Comparison of ENCODE assay signal across 8 cellular contexts in genomic region chr21:36319767-36320420, GRCh38. TPM values are rescaled to one million over a fixed set of nuclear protein-coding genes. Genes with fewer than 3 reads are reported as not detected.
DNase-seq lines count a peak whose midpoint lies in the region; ATAC-seq and TF ChIP-seq lines count a peak whose summit lies in the region.

A gene with protein sequence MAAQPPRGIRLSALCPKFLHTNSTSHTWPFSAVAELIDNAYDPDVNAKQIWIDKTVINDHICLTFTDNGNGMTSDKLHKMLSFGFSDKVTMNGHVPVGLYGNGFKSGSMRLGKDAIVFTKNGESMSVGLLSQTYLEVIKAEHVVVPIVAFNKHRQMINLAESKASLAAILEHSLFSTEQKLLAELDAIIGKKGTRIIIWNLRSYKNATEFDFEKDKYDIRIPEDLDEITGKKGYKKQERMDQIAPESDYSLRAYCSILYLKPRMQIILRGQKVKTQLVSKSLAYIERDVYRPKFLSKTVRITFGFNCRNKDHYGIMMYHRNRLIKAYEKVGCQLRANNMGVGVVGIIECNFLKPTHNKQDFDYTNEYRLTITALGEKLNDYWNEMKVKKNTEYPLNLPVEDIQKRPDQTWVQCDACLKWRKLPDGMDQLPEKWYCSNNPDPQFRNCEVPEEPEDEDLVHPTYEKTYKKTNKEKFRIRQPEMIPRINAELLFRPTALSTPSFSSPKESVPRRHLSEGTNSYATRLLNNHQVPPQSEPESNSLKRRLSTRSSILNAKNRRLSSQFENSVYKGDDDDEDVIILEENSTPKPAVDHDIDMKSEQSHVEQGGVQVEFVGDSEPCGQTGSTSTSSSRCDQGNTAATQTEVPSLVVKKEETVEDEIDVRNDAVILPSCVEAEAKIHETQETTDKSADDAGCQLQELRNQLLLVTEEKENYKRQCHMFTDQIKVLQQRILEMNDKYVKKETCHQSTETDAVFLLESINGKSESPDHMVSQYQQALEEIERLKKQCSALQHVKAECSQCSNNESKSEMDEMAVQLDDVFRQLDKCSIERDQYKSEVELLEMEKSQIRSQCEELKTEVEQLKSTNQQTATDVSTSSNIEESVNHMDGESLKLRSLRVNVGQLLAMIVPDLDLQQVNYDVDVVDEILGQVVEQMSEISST (plus strand): TSS chr21:36320197. CDS start chr21:36320265, 68 bp downstream.

- H3K4me1 ChIP-seq in heart right ventricle (peaks cover 3 to 46% (median 38%) of the 10 kb centered on the region in 9 donors), upper lobe of left lung (peaks cover 27 to 35% (median 31%) of the 10 kb centered on the region in 4 donors)

- DNase-seq in GM13977 (ENCODE audit: low spot score) = peak; percentile 97
- DNase-seq in NCI-H1694 (lab: John Stamatoyannopoulos, UW) = peak; percentile 100
- DNase-seq in amniotic stem cell (lab: John Stamatoyannopoulos, UW) = peak; percentile 97
- DNase-seq in heart right ventricle = peak; percentile 97 to 98
- peak; percentile 95 to 100 (median 98) for DNase-seq in posterior cingulate gyrus
- peak; percentile 98 to 99 for DNase-seq in upper lobe of left lung

- peaks cover 26% of the 10 kb centered on the region for H3K4me1 Mint-ChIP-seq in T-helper 1 cell treated with Interleukin-12 subunit alpha and Interleukin-12 subunit beta and Interleukin-4 antibody, amounts not matched to agents 30 μg/mL and 1 μg/mL, for 36 hours (ENCODE audit: low read depth)

- TF ChIP-seq CTCF in GM13977 (IDR thresholded peaks at IDR 0.05; ENCODE audit: extremely low read depth, insufficient read depth, missing control alignments) = no peak
- no peak for TF ChIP-seq CTCF in heart right ventricle (IDR thresholded peaks at IDR 0.05)
- TF ChIP-seq CTCF in upper lobe of left lung (IDR thresholded peaks at IDR 0.05) = no peak

- H3K36me3 Mint-ChIP-seq in T-helper 1 cell treated with Interleukin-12 subunit alpha and Interleukin-12 subunit beta and Interleukin-4 antibody, amounts not matched to agents 30 μg/mL and 1 μg/mL, for 36 hours (ENCODE audit: low read depth) = peaks cover 19% of the 10 kb centered on the region

- intact Hi-C loops in heart right ventricle (cut with DNase I) (loop anchor here in 8 of 10 donors (1.0 to 10.0 kb wide), 10 partner anchors 55 to 183 kb away; partner anchors contain the start of genes DOP1B (in 3 of the 8), CBR3 (in 1 of the 8) and CHAF1B (in 1 of the 8)), posterior cingulate gyrus (cut with DNase I) (loop anchor here (10.0 kb wide), 1 partner anchor 55 kb away; no protein-coding TSS in a partner anchor)

- ATAC-seq in HG02884 (IDR thresholded peaks at IDR 0.05; ENCODE audit: unreplicated experiment) (peak; percentile 85), heart right ventricle (peak; percentile 96 to 99 (median 98)), upper lobe of left lung (ENCODE audit: low FRiP score in 2 of 2) (peak; percentile 98 to 99)

- peak in 3 of 4 donors; percentile 72 to 95 (median 86) for TF ChIP-seq POLR2A in upper lobe of left lung (IDR thresholded peaks at IDR 0.05)

- H3K27ac ChIP-seq in heart right ventricle (peak within 1 kb of the TSS; percentile 92 to 99 (median 98)), upper lobe of left lung (peak within 1 kb of the TSS; percentile 96 to 99 (median 98))

- H3K9me3 ChIP-seq in heart right ventricle (peaks cover 0 to 6% (median 0%) of the 10 kb centered on the region in 11 donors), upper lobe of left lung (no peaks in the 10 kb centered on the region)

- peaks cover 0 to 14% (median 0%) of the 10 kb centered on the region in 9 donors for H3K36me3 ChIP-seq in heart right ventricle
- peaks cover 0 to 9% (median 0%) of the 10 kb centered on the region in 4 donors for H3K36me3 ChIP-seq in upper lobe of left lung

- H3K4me3 ChIP-seq in heart right ventricle = peak within 1 kb of the TSS; percentile 40 to 96 (median 82)
- peak within 1 kb of the TSS; percentile 56 to 91 (median 62) for H3K4me3 ChIP-seq in upper lobe of left lung

- peak within 1 kb of the TSS; percentile 97 for H3K4me3 Mint-ChIP-seq in T-helper 1 cell treated with Interleukin-12 subunit alpha and Interleukin-12 subunit beta and Interleukin-4 antibody, amounts not matched to agents 30 μg/mL and 1 μg/mL, for 36 hours

- H3K27me3 ChIP-seq in heart right ventricle (no peaks in the 10 kb centered on the region), upper lobe of left lung (no peaks in the 10 kb centered on the region)

- in situ Hi-C loops in GM13977 (cut with MboI; ENCODE audit: low pct_unique_long_range_greater_than_20kb, low sequenced_read_pairs, unreplicated experiment) = no loop called here

- H3K27me3 Mint-ChIP-seq in T-helper 1 cell treated with Interleukin-12 subunit alpha and Interleukin-12 subunit beta and Interleukin-4 antibody, amounts not matched to agents 30 μg/mL and 1 μg/mL, for 36 hours (ENCODE audit: low read depth) = peaks cover 4% of the 10 kb centered on the region

- H3K9me3 Mint-ChIP-seq in T-helper 1 cell treated with Interleukin-12 subunit alpha and Interleukin-12 subunit beta and Interleukin-4 antibody, amounts not matched to agents 30 μg/mL and 1 μg/mL, for 36 hours = peaks cover 6% of the 10 kb centered on the region

- peak within 1 kb of the TSS; percentile 96 for H3K27ac Mint-ChIP-seq in T-helper 1 cell treated with Interleukin-12 subunit alpha and Interleukin-12 subunit beta and Interleukin-4 antibody, amounts not matched to agents 30 μg/mL and 1 μg/mL, for 36 hours

- WGBS in heart right ventricle, 2 donors = 0% methylated on average over 44 to 59 of the region's 59 CpGs
- 0% methylated on average over 17 to 30 of the region's 59 CpGs for WGBS in upper lobe of left lung, 2 donors

- peak in 1 of 4 donors; percentile 43 for TF ChIP-seq EP300 in upper lobe of left lung (IDR thresholded peaks at IDR 0.05)

RNA-seq across cellular contexts. Expression of the gene that starts here (rescaled TPM):
- total RNA-seq in heart right ventricle (10 to 100 TPM; 14.6 to 21.2 (median 16.7) TPM), upper lobe of left lung (10 to 100 TPM; 26.0 to 62.7 (median 31.5) TPM)
- polyA plus RNA-seq in heart right ventricle = 10 to 100 TPM in 1 of 2 donors, 1 to 10 TPM in 1; 5.5 to 15.0 TPM

Comparison
In these comparisons a context has a peak if more than half of its experiments do, and no peak if none do; other contexts are left out.
1. Peak in every context shown above with its lines: DNase-seq, ATAC-seq, H3K4me3 ChIP-seq and H3K27ac ChIP-seq.